ENCODE assay signal across 15 cellular contexts in genomic region chr6:13528232-13528631, GRCh38. TPM values are rescaled to one million over a fixed set of nuclear protein-coding genes. Genes with fewer than 3 reads are reported as not detected.
DNase-seq lines count a peak whose midpoint lies in the region; ATAC-seq and TF ChIP-seq lines count a peak whose summit lies in the region.
"Had no signal": no experiment of that assay in that cellular context is flagged by ENCODE, and none has a peak within 500 bp of the region (broad histone marks: within the 10 kb centered on the region; RNA-seq: fewer than 3 reads in every experiment).

No MANE protein-coding gene starts in this region.

- no peaks in the 10 kb centered on the region for H3K9me3 ChIP-seq in HCT116 (ENCODE audit: control insufficient read depth in 1 of 2, insufficient read depth in 1 of 2, low read depth in 1 of 2, low read length in 2 of 2)
- H3K9me3 ChIP-seq in naive thymus-derived CD4-positive, alpha-beta T cell (ENCODE audit: control insufficient read depth in 2 of 3, low read length in 3 of 3), result no peaks in the 10 kb centered on the region
- H3K9me3 ChIP-seq: thoracic aorta had no signal

- TF ChIP-seq RAD21 in HCT116 (IDR thresholded peaks at IDR 0.05; ENCODE audit: low read depth), result peak; percentile 25; the same call in 1 of the 2 replicates

- TF ChIP-seq POLR2A in HCT116 (IDR thresholded peaks at IDR 0.05; ENCODE audit: borderline replicate concordance, extremely low read depth, insufficient read depth, insufficient read length) (no peak), erythroblast (IDR thresholded peaks at IDR 0.05; ENCODE audit: low read length) (no peak)

- H3K9me2 ChIP-seq in HCT116 (ENCODE audit: insufficient read depth), result no peaks in the 10 kb centered on the region

- no peak overlapping the region for H3K4me3 ChIP-seq in HCT116 (replicated peaks in 1 of 2; ENCODE audit: low read depth in 1 of 2, low read length in 2 of 2)
- no peak overlapping the region for H3K4me3 ChIP-seq in naive thymus-derived CD4-positive, alpha-beta T cell (ENCODE audit: low read length)
- H3K4me3 ChIP-seq: coronary artery, thoracic aorta had no signal

- ATAC-seq in HCT116, result no peak
- ATAC-seq in naive thymus-derived CD4-positive, alpha-beta T cell, result no peak

- POLR2A ChIA-PET in HCT116 (lab: Charles Lee), result no interaction called here
- POLR2A ChIA-PET in naive thymus-derived CD4-positive, alpha-beta T cell (lab: Charles Lee), result no interaction called here

- no peaks in the 10 kb centered on the region for H3K36me3 ChIP-seq in HCT116 (ENCODE audit: control insufficient read depth in 1 of 2, insufficient read depth in 2 of 2, low read length in 2 of 2)
- no peaks in the 10 kb centered on the region for H3K36me3 ChIP-seq in naive thymus-derived CD4-positive, alpha-beta T cell (ENCODE audit: control insufficient read depth in 2 of 3, insufficient read depth in 3 of 3, low read length in 3 of 3)
- H3K36me3 ChIP-seq: thoracic aorta had no signal

- peak overlapping the region in 5 of 9 donors; percentile 53 to 69 (median 56) for H3K27ac Mint-ChIP-seq in naive thymus-derived CD4-positive, alpha-beta T cell
- H3K27ac Mint-ChIP-seq in activated T-helper 2 cell treated with anti-CD3 and anti-CD28 coated beads, Interferon-gamma antibody, Interleukin-2, Interleukin-4, amounts not matched to agents 10 μg/mL and 5 μg/mL and 100 μg/mL, durations not matched to agents 14 hours and 24 hours and 36 hours, result no peak overlapping the region

- H3K4me1 ChIP-seq in HCT116 (ENCODE audit: control insufficient read depth in 1 of 2, insufficient read depth in 2 of 2, low read length in 2 of 2), result peaks cover 4 to 10% of the 10 kb centered on the region in 2 experiments; a peak in 2 of 4 replicates
- H3K4me1 ChIP-seq in naive thymus-derived CD4-positive, alpha-beta T cell (ENCODE audit: control insufficient read depth in 2 of 2, insufficient read depth in 2 of 2, low read length in 2 of 2), result peaks cover 0 to 13% of the 10 kb centered on the region in 2 donors

- no peak for DNase-seq in HCT116 (ENCODE audit: low read depth, low spot score)
- DNase-seq in NCI-H1694 treated with DMSO at 0.1 percent for 48 hours (lab: John Stamatoyannopoulos, UW), result peak; percentile 17
- peak; percentile 5 to 13 for DNase-seq in erythroblast (lab: John Stamatoyannopoulos, UW)
- no peak for DNase-seq in naive thymus-derived CD4-positive, alpha-beta T cell
- DNase-seq in activated CD4-positive, CD25-positive, alpha-beta regulatory T cell treated with anti-CD3 and anti-CD28 coated beads, Interleukin-2, amount 50 U/mL, for 72 hours, result no peak
- no peak for DNase-seq in activated gamma-delta T cell treated with Interleukin-2 at 50 U/mL for 16 hours
- DNase-seq in activated T-helper 2 cell treated with anti-CD3 and anti-CD28 coated beads, Interferon-gamma antibody, Interleukin-2, Interleukin-4, amounts not matched to agents 10 μg/mL and 5 μg/mL and 100 μg/mL, durations not matched to agents 14 hours and 24 hours and 36 hours (ENCODE audit: low spot score), result no peak
- DNase-seq: NCI-H82, RPMI8226, small intestine, T-helper 1 cell had no signal

- no peak overlapping the region for H3K4me3 Mint-ChIP-seq in naive thymus-derived CD4-positive, alpha-beta T cell
- no peak overlapping the region for H3K4me3 Mint-ChIP-seq in activated T-helper 2 cell treated with anti-CD3 and anti-CD28 coated beads, Interferon-gamma antibody, Interleukin-2, Interleukin-4, amounts not matched to agents 10 μg/mL and 5 μg/mL and 100 μg/mL, durations not matched to agents 14 hours and 24 hours and 36 hours (ENCODE audit: low read depth)
- H3K4me3 Mint-ChIP-seq: WTC11 had no signal

- no peak overlapping the region for H2AFZ ChIP-seq in HCT116 (ENCODE audit: low read depth, low read length, poor library complexity, severe bottlenecking)
- H2AFZ ChIP-seq: parathyroid adenoma had no signal

- H3K4me1 Mint-ChIP-seq in naive thymus-derived CD4-positive, alpha-beta T cell, result peaks cover 9 to 27% (median 15%) of the 10 kb centered on the region in 7 donors
- H3K4me1 Mint-ChIP-seq in activated T-helper 2 cell treated with anti-CD3 and anti-CD28 coated beads, Interferon-gamma antibody, Interleukin-2, Interleukin-4, amounts not matched to agents 10 μg/mL and 5 μg/mL and 100 μg/mL, durations not matched to agents 14 hours and 24 hours and 36 hours (ENCODE audit: low read depth), result peaks cover 7% of the 10 kb centered on the region

- RAD21 ChIA-PET in HCT116 (lab: Charles Lee; ENCODE audit: low non-redundant PET in 1 of 2, low total read pairs in 2 of 2, uncharacterized antibody in 2 of 2, unreplicated experiment in 2 of 2), result no interaction called here

- no peak for TF ChIP-seq CTCF in HCT116 (IDR thresholded peaks at IDR 0.05 in 2 of 3, conservative IDR thresholded peaks at IDR 0.05 in 1 of 3; ENCODE audit: borderline replicate concordance in 1 of 3, insufficient read depth in 1 of 3, low read depth in 2 of 3, low read length in 2 of 3)

- H3K27me3 ChIP-seq in HCT116 (ENCODE audit: insufficient read depth, low read length), result no peaks in the 10 kb centered on the region
- H3K27me3 ChIP-seq in naive thymus-derived CD4-positive, alpha-beta T cell (ENCODE audit: control insufficient read depth in 2 of 2, insufficient read depth in 2 of 2, low read length in 2 of 2), result no peaks in the 10 kb centered on the region

- CTCF ChIA-PET in HCT116 (lab: Charles Lee), result no interaction called here
- CTCF ChIA-PET in naive thymus-derived CD4-positive, alpha-beta T cell (lab: Charles Lee), result no interaction called here

- no peaks in the 10 kb centered on the region for H3K27me3 Mint-ChIP-seq in naive thymus-derived CD4-positive, alpha-beta T cell
- H3K27me3 Mint-ChIP-seq in activated T-helper 2 cell treated with anti-CD3 and anti-CD28 coated beads, Interferon-gamma antibody, Interleukin-2, Interleukin-4, amounts not matched to agents 10 μg/mL and 5 μg/mL and 100 μg/mL, durations not matched to agents 14 hours and 24 hours and 36 hours (ENCODE audit: low read depth), result peaks cover 9% of the 10 kb centered on the region

- intact Hi-C loops in HCT116 (cut with micrococcal nuclease), result no loop called here
- intact Hi-C loops in naive thymus-derived CD4-positive, alpha-beta T cell (cut with micrococcal nuclease), result no loop called here
- intact Hi-C loops in activated T-helper 2 cell treated with anti-CD3 and anti-CD28 coated beads, Interferon-gamma antibody, Interleukin-2, Interleukin-4, amounts not matched to agents 10 μg/mL and 5 μg/mL and 100 μg/mL, durations not matched to agents 14 hours and 24 hours and 36 hours (cut with micrococcal nuclease), result no loop called here

- no TSS peak for BruUV-seq in HCT116 (replicated peaks; lab: Mats Ljungman, UMichigan)

- H3K9me3 Mint-ChIP-seq in naive thymus-derived CD4-positive, alpha-beta T cell, result no peaks in the 10 kb centered on the region
- no peaks in the 10 kb centered on the region for H3K9me3 Mint-ChIP-seq in activated T-helper 2 cell treated with anti-CD3 and anti-CD28 coated beads, Interferon-gamma antibody, Interleukin-2, Interleukin-4, amounts not matched to agents 10 μg/mL and 5 μg/mL and 100 μg/mL, durations not matched to agents 14 hours and 24 hours and 36 hours
- H3K9me3 Mint-ChIP-seq: WTC11 had no signal

- H3K27ac ChIP-seq in HCT116 (ENCODE audit: low read depth, low read length), result no peak overlapping the region
- no peak overlapping the region for H3K27ac ChIP-seq in naive thymus-derived CD4-positive, alpha-beta T cell (ENCODE audit: low read depth, low read length)
- H3K27ac ChIP-seq: parathyroid adenoma, thoracic aorta had no signal

- no peak overlapping the region for H3K4me2 ChIP-seq in HCT116 (ENCODE audit: low read length)

- no peak overlapping the region for H3K9ac ChIP-seq in HCT116 (ENCODE audit: low read length)
- H3K9ac ChIP-seq: parathyroid adenoma had no signal

- no peaks in the 10 kb centered on the region for H4K20me1 ChIP-seq in HCT116 (ENCODE audit: insufficient read depth)

- H3K79me2 ChIP-seq in HCT116 (ENCODE audit: insufficient read depth, low read length), result no peaks in the 10 kb centered on the region
- H3K79me2 ChIP-seq: parathyroid adenoma had no signal

- H3K36me3 Mint-ChIP-seq in naive thymus-derived CD4-positive, alpha-beta T cell, result no peaks in the 10 kb centered on the region
- no peaks in the 10 kb centered on the region for H3K36me3 Mint-ChIP-seq in activated T-helper 2 cell treated with anti-CD3 and anti-CD28 coated beads, Interferon-gamma antibody, Interleukin-2, Interleukin-4, amounts not matched to agents 10 μg/mL and 5 μg/mL and 100 μg/mL, durations not matched to agents 14 hours and 24 hours and 36 hours (ENCODE audit: low read depth)
- H3K36me3 Mint-ChIP-seq: WTC11 had no signal

TF ChIP-seq in HCT116, 20 proteins besides CTCF, POLR2A, EP300 and RAD21 (continues in another document):
- TF ChIP-seq POLR2AphosphoS5 (IDR thresholded peaks at IDR 0.05; ENCODE audit: low read depth, low read length) (no peak), CEBPB (IDR thresholded peaks at IDR 0.05; ENCODE audit: low read depth) (no peak), YY1 (IDR thresholded peaks at IDR 0.05; ENCODE audit: extremely low read depth, insufficient replicate concordance, low read depth, low read length) (no peak), SP1 (IDR thresholded peaks at IDR 0.05; ENCODE audit: low read depth) (no peak)

RNA-seq across cellular contexts. Expression of gene GFOD1, which starts 40.8 kb away (rescaled TPM):
- 3.8 TPM for total RNA-seq in HCT116 (2021; ENCODE audit: unreplicated experiment)
- polyA plus RNA-seq in HCT116 (2012), result 1.6 and 2.2 TPM in 2 replicates
- total RNA-seq in naive thymus-derived CD4-positive, alpha-beta T cell, result 10 to 100 TPM in 1 of 5 experiments, 1 to 10 TPM in 2, under 1 TPM in 2; 0.73 to 10.8 (median 2.0) TPM
- polyA plus RNA-seq in naive thymus-derived CD4-positive, alpha-beta T cell, result under 1 TPM in 1 of 2 donors, not detected in 1; 0.24 TPM
- total RNA-seq in activated T-helper 2 cell treated with anti-CD3 and anti-CD28 coated beads, Interferon-gamma antibody, Interleukin-2, Interleukin-4, amounts not matched to agents 10 μg/mL and 5 μg/mL and 100 μg/mL, durations not matched to agents 14 hours and 24 hours and 36 hours, result 4.6 and 4.8 TPM in 2 replicates

RNA-seq across cellular contexts. Expression of gene SIRT5, which starts 46.2 kb away (rescaled TPM):
- 13.8 TPM for total RNA-seq in HCT116 (2021; ENCODE audit: unreplicated experiment)
- polyA plus RNA-seq in HCT116 (2012), result 7.0 and 9.1 TPM in 2 replicates
- 10 to 100 TPM in 4 of 5 experiments, 1 to 10 TPM in 1; 8.8 to 25.7 (median 15.4) TPM for total RNA-seq in naive thymus-derived CD4-positive, alpha-beta T cell
- polyA plus RNA-seq in naive thymus-derived CD4-positive, alpha-beta T cell, result 10 to 100 TPM; 11.9 to 13.1 TPM
- total RNA-seq in activated T-helper 2 cell treated with anti-CD3 and anti-CD28 coated beads, Interferon-gamma antibody, Interleukin-2, Interleukin-4, amounts not matched to agents 10 μg/mL and 5 μg/mL and 100 μg/mL, durations not matched to agents 14 hours and 24 hours and 36 hours, result 9.0 and 9.3 TPM in 2 replicates

Comparison
In these comparisons a context has a peak if more than half of its experiments do, and no peak if none do; other contexts are left out.
1. DNase-seq: peak in NCI-H1694 treated with DMSO at 0.1 percent for 48 hours (single experiment) and erythroblast (2 of 2); none in HCT116 (single experiment), naive thymus-derived CD4-positive, alpha-beta T cell (0 of 9), activated CD4-positive, CD25-positive, alpha-beta regulatory T cell treated with anti-CD3 and anti-CD28 coated beads, Interleukin-2, amount 50 U/mL, for 72 hours (single experiment), activated gamma-delta T cell treated with Interleukin-2 at 50 U/mL for 16 hours (single experiment) and activated T-helper 2 cell treated with anti-CD3 and anti-CD28 coated beads, Interferon-gamma antibody, Interleukin-2, Interleukin-4, amounts not matched to agents 10 μg/mL and 5 μg/mL and 100 μg/mL, durations not matched to agents 14 hours and 24 hours and 36 hours (single experiment).